11 cellular contexts compared by ENCODE assay signal in genomic region chr19:5436101-5436947, GRCh38. TPM values are rescaled to one million over a fixed set of nuclear protein-coding genes. Genes with fewer than 3 reads are reported as not detected.
DNase-seq lines count a peak whose midpoint lies in the region; ATAC-seq lines count a peak whose summit lies in the region.
"Had no signal": no experiment of that assay in that cellular context is flagged by ENCODE, and none has a peak within 500 bp of the region (broad histone marks: within the 10 kb centered on the region; RNA-seq: fewer than 3 reads in every experiment).

No MANE protein-coding gene starts in this region.

- no peaks in the 10 kb centered on the region for H3K9me3 Mint-ChIP-seq in activated CD4-positive, alpha-beta T cell treated with anti-CD3 and anti-CD28 coated beads for 36 hours (ENCODE audit: low read depth)
- H3K9me3 Mint-ChIP-seq: T-helper 1 cell treated with Interleukin-12 subunit alpha and Interleukin-12 subunit beta and Interleukin-4 antibody, amounts not matched to agents 30 μg/mL and 1 μg/mL, for 36 hours had no signal

- no peak for ATAC-seq in activated CD4-positive, alpha-beta T cell treated with anti-CD3 and anti-CD28 coated beads for 36 hours
- ATAC-seq in GM18868 (IDR thresholded peaks at IDR 0.05; ENCODE audit: unreplicated experiment) = no peak
- no peak for ATAC-seq in HG03097 (IDR thresholded peaks at IDR 0.05; ENCODE audit: low FRiP score, unreplicated experiment)

- no peaks in the 10 kb centered on the region for H3K36me3 Mint-ChIP-seq in activated CD4-positive, alpha-beta T cell treated with anti-CD3 and anti-CD28 coated beads for 36 hours (ENCODE audit: low read depth)
- H3K36me3 Mint-ChIP-seq: CD4-positive, CD25-positive, alpha-beta regulatory T cell had no signal

- no peak overlapping the region for H3K27ac Mint-ChIP-seq in activated CD4-positive, alpha-beta T cell treated with anti-CD3 and anti-CD28 coated beads for 36 hours
- H3K27ac Mint-ChIP-seq: CD4-positive, CD25-positive, alpha-beta regulatory T cell; T-helper 1 cell treated with Interleukin-12 subunit alpha and Interleukin-12 subunit beta and Interleukin-4 antibody, amounts not matched to agents 30 μg/mL and 1 μg/mL, for 36 hours had no signal

- H3K4me1 Mint-ChIP-seq in activated CD4-positive, alpha-beta T cell treated with anti-CD3 and anti-CD28 coated beads for 36 hours = peaks cover 12% of the 10 kb centered on the region

- H3K27me3 Mint-ChIP-seq in activated CD4-positive, alpha-beta T cell treated with anti-CD3 and anti-CD28 coated beads for 36 hours = peaks cover 37% of the 10 kb centered on the region

- DNase-seq in activated CD4-positive, alpha-beta T cell treated with anti-CD3 and anti-CD28 coated beads for 36 hours = peak; percentile 27
- no peak for DNase-seq in activated CD4-positive, alpha-beta T cell treated with anti-CD3 and anti-CD28 coated beads, Interleukin-2, amount 50 U/mL, for 48 hours
- DNase-seq in NCI-H446 treated with DMSO at 0.1 percent for 48 hours (lab: John Stamatoyannopoulos, UW) (peak; percentile 85), germinal center (ENCODE audit: low spot score) (peak; percentile 69), skeletal muscle cell (ENCODE audit: low read depth) (no peak), AML-193 (lab: John Stamatoyannopoulos, UW) (no peak)
- DNase-seq: CD4-positive, CD25-positive, alpha-beta regulatory T cell; esophagus squamous epithelium had no signal

- intact Hi-C loops in activated CD4-positive, alpha-beta T cell treated with anti-CD3 and anti-CD28 coated beads for 36 hours (cut with DNase I, micrococcal nuclease) = no loop called here

- H3K4me3 Mint-ChIP-seq in activated CD4-positive, alpha-beta T cell treated with anti-CD3 and anti-CD28 coated beads for 36 hours = no peak overlapping the region
- H3K4me3 Mint-ChIP-seq: CD4-positive, CD25-positive, alpha-beta regulatory T cell; T-helper 1 cell treated with Interleukin-12 subunit alpha and Interleukin-12 subunit beta and Interleukin-4 antibody, amounts not matched to agents 30 μg/mL and 1 μg/mL, for 36 hours had no signal

- CTCF ChIA-PET in activated CD4-positive, alpha-beta T cell treated with anti-CD3 and anti-CD28 coated beads for 36 hours (lab: Charles Lee) = no interaction called here

- POLR2A ChIA-PET in activated CD4-positive, alpha-beta T cell treated with anti-CD3 and anti-CD28 coated beads for 36 hours (lab: Charles Lee) = no interaction called here

- peak overlapping the region; percentile 34 for H3K4me3 ChIP-seq in skeletal muscle cell (ENCODE audit: low read depth, low read length)
- H3K4me3 ChIP-seq: esophagus squamous epithelium had no signal

RNA-seq across cellular contexts. Expression of gene ZNRF4, which starts 18.9 kb away (rescaled TPM):
- total RNA-seq in activated CD4-positive, alpha-beta T cell treated with anti-CD3 and anti-CD28 coated beads for 36 hours = not detected
- total RNA-seq: CD4-positive, CD25-positive, alpha-beta regulatory T cell; esophagus squamous epithelium had no signal

Comparison
In these comparisons a context has a peak if more than half of its experiments do, and no peak if none do; other contexts are left out.
1. DNase-seq: peak in activated CD4-positive, alpha-beta T cell treated with anti-CD3 and anti-CD28 coated beads for 36 hours (single experiment), NCI-H446 treated with DMSO at 0.1 percent for 48 hours (single experiment) and germinal center (single experiment); none in activated CD4-positive, alpha-beta T cell treated with anti-CD3 and anti-CD28 coated beads, Interleukin-2, amount 50 U/mL, for 48 hours (0 of 2), skeletal muscle cell (single experiment) and AML-193 (0 of 2).